1 cellular context compared by ENCODE assay signal in the genomic region with DNA sequence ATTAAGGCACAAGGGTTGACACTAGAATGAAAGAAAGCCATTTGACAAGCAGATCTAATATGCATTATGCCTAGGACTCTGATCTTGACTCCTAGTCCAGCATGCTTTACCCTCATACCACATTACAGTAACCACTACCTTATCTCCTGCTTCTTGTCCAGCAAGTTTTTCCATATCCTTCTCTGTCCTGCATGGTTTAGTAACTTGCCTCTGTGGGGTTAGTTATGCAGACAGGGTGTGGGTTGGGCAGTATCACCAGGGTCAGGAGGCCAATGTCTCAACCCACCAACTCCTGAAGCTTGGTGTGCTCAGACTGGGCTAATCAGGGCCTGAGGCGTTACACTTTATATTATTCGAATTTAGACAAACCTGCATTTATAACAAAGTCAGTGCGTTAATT.
TF ChIP-seq lines count a peak whose summit lies in the region.

No MANE protein-coding gene starts in this region.

TF ChIP-seq in GM12878, 131 proteins besides CTCF, POLR2A, EP300 and RAD21:
- TF ChIP-seq, protein P1, sequence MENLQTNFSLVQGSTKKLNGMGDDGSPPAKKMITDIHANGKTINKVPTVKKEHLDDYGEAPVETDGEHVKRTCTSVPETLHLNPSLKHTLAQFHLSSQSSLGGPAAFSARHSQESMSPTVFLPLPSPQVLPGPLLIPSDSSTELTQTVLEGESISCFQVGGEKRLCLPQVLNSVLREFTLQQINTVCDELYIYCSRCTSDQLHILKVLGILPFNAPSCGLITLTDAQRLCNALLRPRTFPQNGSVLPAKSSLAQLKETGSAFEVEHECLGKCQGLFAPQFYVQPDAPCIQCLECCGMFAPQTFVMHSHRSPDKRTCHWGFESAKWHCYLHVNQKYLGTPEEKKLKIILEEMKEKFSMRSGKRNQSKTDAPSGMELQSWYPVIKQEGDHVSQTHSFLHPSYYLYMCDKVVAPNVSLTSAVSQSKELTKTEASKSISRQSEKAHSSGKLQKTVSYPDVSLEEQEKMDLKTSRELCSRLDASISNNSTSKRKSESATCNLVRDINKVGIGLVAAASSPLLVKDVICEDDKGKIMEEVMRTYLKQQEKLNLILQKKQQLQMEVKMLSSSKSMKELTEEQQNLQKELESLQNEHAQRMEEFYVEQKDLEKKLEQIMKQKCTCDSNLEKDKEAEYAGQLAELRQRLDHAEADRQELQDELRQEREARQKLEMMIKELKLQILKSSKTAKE (IDR thresholded peaks at IDR 0.05; ENCODE audit: low read depth, poor library complexity, severe bottlenecking): no peak
- TF ChIP-seq BCL11A (IDR thresholded peaks at IDR 0.05; ENCODE audit: low read depth, low read length) (no peak), CHD2 (IDR thresholded peaks at IDR 0.05; ENCODE audit: borderline replicate concordance, low read depth, low read length) (no peak)
- TF ChIP-seq, protein P2, sequence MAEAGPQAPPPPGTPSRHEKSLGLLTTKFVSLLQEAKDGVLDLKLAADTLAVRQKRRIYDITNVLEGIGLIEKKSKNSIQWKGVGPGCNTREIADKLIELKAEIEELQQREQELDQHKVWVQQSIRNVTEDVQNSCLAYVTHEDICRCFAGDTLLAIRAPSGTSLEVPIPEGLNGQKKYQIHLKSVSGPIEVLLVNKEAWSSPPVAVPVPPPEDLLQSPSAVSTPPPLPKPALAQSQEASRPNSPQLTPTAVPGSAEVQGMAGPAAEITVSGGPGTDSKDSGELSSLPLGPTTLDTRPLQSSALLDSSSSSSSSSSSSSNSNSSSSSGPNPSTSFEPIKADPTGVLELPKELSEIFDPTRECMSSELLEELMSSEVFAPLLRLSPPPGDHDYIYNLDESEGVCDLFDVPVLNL (IDR thresholded peaks at IDR 0.05; ENCODE audit: low read depth, low read length): no peak
TF ChIP-seq in GM12878: peak in this region for 0.
